ENCODE assay signal across 1 cellular context in the genomic region with DNA sequence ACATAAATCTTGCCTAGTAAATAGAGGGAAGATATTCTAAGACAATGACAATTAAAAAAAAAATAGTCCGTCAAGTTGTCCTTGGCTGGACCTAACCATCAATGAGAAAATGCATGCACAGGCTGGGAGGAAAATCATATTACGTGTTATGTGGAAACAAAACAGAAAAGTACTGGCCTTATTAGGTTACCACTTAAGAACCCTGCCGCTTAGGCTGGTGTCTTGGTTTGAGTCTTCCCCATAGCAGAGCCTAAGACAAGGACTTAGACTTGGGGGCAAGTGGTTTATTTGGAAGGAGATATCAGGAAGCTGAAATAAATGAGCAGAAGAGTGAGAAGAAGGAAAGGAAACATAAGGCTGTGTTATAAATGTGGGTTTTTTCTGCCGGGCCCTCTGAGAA.
TF ChIP-seq lines count a peak whose summit lies in the region.

No MANE protein-coding gene starts in this region.

TF ChIP-seq in GM12878, 131 proteins besides CTCF, POLR2A, EP300 and RAD21 (continued from another document):
- TF ChIP-seq, protein P1, sequence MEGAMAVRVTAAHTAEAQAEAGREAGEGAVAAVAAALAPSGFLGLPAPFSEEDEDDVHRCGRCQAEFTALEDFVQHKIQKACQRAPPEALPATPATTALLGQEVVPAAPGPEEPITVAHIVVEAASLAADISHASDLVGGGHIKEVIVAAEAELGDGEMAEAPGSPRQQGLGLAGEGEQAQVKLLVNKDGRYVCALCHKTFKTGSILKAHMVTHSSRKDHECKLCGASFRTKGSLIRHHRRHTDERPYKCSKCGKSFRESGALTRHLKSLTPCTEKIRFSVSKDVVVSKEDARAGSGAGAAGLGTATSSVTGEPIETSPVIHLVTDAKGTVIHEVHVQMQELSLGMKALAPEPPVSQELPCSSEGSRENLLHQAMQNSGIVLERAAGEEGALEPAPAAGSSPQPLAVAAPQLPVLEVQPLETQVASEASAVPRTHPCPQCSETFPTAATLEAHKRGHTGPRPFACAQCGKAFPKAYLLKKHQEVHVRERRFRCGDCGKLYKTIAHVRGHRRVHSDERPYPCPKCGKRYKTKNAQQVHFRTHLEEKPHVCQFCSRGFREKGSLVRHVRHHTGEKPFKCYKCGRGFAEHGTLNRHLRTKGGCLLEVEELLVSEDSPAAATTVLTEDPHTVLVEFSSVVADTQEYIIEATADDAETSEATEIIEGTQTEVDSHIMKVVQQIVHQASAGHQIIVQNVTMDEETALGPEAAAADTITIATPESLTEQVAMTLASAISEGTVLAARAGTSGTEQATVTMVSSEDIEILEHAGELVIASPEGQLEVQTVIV (IDR thresholded peaks at IDR 0.05; ENCODE audit: borderline replicate concordance, partially characterized antibody) = no peak
- TF ChIP-seq IKZF1 (conservative IDR thresholded peaks at IDR 0.05) (no peak), RELA (IDR thresholded peaks at IDR 0.05; ENCODE audit: borderline replicate concordance, partially characterized antibody) (no peak), POLR2AphosphoS5 (IDR thresholded peaks at IDR 0.05; ENCODE audit: low read length) (peak; percentile 34; the same call in 1 of the 2 replicates), CBX3 (IDR thresholded peaks at IDR 0.05; ENCODE audit: borderline replicate concordance, low read depth) (no peak), ZZZ3 (IDR thresholded peaks at IDR 0.05; ENCODE audit: control insufficient read depth, insufficient read length, low read depth) (no peak), TCF7 (IDR thresholded peaks at IDR 0.05; ENCODE audit: borderline replicate concordance) (no peak), TBL1XR1 (IDR thresholded peaks at IDR 0.05; ENCODE audit: low read depth, low read length) (no peak)
- TF ChIP-seq, protein P2, sequence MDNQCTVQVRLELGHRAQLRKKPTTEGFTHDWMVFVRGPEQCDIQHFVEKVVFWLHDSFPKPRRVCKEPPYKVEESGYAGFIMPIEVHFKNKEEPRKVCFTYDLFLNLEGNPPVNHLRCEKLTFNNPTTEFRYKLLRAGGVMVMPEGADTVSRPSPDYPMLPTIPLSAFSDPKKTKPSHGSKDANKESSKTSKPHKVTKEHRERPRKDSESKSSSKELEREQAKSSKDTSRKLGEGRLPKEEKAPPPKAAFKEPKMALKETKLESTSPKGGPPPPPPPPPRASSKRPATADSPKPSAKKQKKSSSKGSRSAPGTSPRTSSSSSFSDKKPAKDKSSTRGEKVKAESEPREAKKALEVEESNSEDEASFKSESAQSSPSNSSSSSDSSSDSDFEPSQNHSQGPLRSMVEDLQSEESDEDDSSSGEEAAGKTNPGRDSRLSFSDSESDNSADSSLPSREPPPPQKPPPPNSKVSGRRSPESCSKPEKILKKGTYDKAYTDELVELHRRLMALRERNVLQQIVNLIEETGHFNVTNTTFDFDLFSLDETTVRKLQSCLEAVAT (IDR thresholded peaks at IDR 0.05) = no peak
- TF ChIP-seq, protein P3, sequence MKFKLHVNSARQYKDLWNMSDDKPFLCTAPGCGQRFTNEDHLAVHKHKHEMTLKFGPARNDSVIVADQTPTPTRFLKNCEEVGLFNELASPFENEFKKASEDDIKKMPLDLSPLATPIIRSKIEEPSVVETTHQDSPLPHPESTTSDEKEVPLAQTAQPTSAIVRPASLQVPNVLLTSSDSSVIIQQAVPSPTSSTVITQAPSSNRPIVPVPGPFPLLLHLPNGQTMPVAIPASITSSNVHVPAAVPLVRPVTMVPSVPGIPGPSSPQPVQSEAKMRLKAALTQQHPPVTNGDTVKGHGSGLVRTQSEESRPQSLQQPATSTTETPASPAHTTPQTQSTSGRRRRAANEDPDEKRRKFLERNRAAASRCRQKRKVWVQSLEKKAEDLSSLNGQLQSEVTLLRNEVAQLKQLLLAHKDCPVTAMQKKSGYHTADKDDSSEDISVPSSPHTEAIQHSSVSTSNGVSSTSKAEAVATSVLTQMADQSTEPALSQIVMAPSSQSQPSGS (IDR thresholded peaks at IDR 0.05; ENCODE audit: low read length) = no peak
- TF ChIP-seq, protein P4, sequence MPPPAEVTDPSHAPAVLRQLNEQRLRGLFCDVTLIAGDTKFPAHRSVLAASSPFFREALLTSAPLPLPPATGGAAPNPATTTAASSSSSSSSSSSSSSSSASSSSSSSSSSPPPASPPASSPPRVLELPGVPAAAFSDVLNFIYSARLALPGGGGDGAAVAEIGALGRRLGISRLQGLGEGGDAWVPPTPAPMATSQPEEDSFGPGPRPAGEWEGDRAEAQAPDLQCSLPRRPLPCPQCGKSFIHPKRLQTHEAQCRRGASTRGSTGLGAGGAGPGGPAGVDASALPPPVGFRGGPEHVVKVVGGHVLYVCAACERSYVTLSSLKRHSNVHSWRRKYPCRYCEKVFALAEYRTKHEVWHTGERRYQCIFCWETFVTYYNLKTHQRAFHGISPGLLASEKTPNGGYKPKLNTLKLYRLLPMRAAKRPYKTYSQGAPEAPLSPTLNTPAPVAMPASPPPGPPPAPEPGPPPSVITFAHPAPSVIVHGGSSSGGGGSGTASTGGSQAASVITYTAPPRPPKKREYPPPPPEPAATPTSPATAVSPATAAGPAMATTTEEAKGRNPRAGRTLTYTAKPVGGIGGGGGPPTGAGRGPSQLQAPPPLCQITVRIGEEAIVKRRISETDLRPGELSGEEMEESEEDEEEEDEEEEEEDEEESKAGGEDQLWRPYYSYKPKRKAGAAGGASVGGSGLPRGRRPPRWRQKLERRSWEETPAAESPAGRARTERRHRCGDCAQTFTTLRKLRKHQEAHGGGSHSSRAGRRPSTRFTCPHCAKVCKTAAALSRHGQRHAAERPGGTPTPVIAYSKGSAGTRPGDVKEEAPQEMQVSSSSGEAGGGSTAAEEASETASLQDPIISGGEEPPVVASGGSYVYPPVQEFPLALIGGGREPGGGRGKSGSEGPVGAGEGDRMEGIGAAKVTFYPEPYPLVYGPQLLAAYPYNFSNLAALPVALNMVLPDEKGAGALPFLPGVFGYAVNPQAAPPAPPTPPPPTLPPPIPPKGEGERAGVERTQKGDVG (CRISPR knock-in tag; IDR thresholded peaks at IDR 0.05) = no peak
- TF ChIP-seq, protein P5, sequence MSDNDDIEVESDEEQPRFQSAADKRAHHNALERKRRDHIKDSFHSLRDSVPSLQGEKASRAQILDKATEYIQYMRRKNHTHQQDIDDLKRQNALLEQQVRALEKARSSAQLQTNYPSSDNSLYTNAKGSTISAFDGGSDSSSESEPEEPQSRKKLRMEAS (IDR thresholded peaks at IDR 0.05; ENCODE audit: low read depth, low read length) = no peak
